ENCODE assay signal across 13 cellular contexts in genomic region chr3:125996751-125997150, GRCh38. TPM values are rescaled to one million over a fixed set of nuclear protein-coding genes. Genes with fewer than 3 reads are reported as not detected.
"Had no signal": no experiment of that assay in that cellular context is flagged by ENCODE, and none has a peak within 500 bp of the region (broad histone marks: within the 10 kb centered on the region; RNA-seq: fewer than 3 reads in every experiment).

No MANE protein-coding gene starts in this region.

RNA-seq across cellular contexts. Expression of gene ROPN1B, which starts 27.8 kb away (rescaled TPM):
- total RNA-seq: activated B cell treated with CpG ODN at 0.5 μM for 24 hours; activated CD4-positive, alpha-beta memory T cell treated with anti-CD3 and anti-CD28 coated beads for 36 hours; activated CD4-positive, alpha-beta memory T cell treated with anti-CD3 and anti-CD28 coated beads, Interleukin-2, amount 10 ng/mL, durations not matched to agents 7 days and 5 days; activated CD4-positive, alpha-beta T cell treated with anti-CD3 and anti-CD28 coated beads for 36 hours; activated CD4-positive, alpha-beta T cell treated with anti-CD3 and anti-CD28 coated beads, Interleukin-2, amount 10 ng/mL, durations not matched to agents 24 days and 14 days; activated CD4-positive, alpha-beta T cell treated with anti-CD3 and anti-CD28 coated beads, Interleukin-2, amount 10 ng/mL, durations not matched to agents 7 days and 5 days; activated CD8-positive, alpha-beta memory T cell treated with anti-CD3 and anti-CD28 coated beads for 36 hours; activated CD8-positive, alpha-beta memory T cell treated with anti-CD3 and anti-CD28 coated beads, Interleukin-2, amount 10 ng/mL, durations not matched to agents 7 days and 5 days; activated CD8-positive, alpha-beta T cell treated with anti-CD3 and anti-CD28 coated beads for 36 hours; activated CD8-positive, alpha-beta T cell treated with anti-CD3 and anti-CD28 coated beads, Interleukin-2, amount 10 ng/mL, durations not matched to agents 7 days and 5 days; T-helper 1 cell treated with Interleukin-12 subunit alpha and Interleukin-12 subunit beta and Interleukin-4 antibody, amounts not matched to agents 30 ng/mL and 1 ng/mL, for 36 hours; T-helper 17 cell; T-helper 2 cell treated with Interferon-gamma antibody and Interleukin-4, amounts not matched to agents 100 ng/mL and 5 ng/mL, for 36 hours had no signal
